Comparison of ENCODE assay signal across 16 cellular contexts in the genomic region with DNA sequence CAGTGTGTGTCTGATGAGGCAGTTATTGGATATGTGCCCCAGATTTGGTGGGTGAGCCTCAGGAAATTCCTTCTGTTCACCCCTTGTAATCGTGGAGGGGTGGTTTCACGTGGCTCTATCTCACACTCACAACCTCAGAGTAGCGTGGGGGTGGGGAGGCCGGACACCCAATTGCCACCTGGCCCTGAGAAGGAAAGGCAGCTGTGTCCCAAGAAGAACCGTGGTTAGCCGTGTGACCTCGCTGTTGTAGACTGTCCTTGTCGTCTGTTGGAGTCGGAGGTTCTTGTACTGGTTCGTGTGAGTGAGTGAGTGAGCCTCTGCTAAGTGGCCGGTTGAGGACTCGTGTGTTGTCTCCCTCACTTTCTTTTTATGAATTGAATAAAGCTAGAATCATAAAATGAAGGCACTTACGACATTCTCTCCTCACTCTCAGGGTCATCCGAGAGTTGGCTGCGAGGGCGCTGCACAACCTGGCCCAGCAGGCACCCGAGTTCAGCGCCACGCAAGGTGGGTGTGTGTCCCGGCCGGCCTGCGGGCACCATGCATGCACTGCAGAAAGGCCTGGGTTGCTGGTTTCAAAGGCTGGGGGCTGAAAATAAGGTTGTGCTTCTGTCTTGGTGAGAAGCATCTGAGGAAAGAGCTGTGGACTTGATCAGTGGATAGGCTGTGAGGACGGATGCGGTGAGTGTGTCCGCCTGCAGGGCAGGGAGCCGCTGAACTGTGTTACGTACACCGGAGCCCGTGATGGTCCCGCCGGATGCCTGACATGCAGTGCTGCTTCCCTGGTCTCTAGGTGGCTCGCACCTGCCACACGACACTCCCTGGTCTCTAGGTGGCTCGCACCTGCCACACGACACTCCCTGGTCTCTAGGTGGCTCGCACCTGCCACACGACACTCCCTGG.
DNase-seq lines count a peak whose midpoint lies in the region; ATAC-seq lines count a peak whose summit lies in the region.
"Had no signal": no experiment of that assay in that cellular context is flagged by ENCODE, and none has a peak within 500 bp of the region (broad histone marks: within the 10 kb centered on the region; RNA-seq: fewer than 3 reads in every experiment).

No MANE protein-coding gene starts in this region.

- no peak overlapping the region for H2AK5ac ChIP-seq in mesenchymal stem cell (ENCODE audit: low read length, severe bottlenecking)

- H3K79me1 ChIP-seq in mesenchymal stem cell (replicated peaks; ENCODE audit: low read length, poor library complexity, severe bottlenecking), result peaks cover 19% of the 10 kb centered on the region

- H3K4me1 ChIP-seq in SJCRH30 (peaks cover 12% of the 10 kb centered on the region; the same call in 1 of the 2 replicates), mesenchymal stem cell (ENCODE audit: control insufficient read depth, insufficient read depth, low read depth, low read length) (peaks cover 21% of the 10 kb centered on the region)

- H3K23ac ChIP-seq in mesenchymal stem cell (ENCODE audit: low read length in 2 of 2), result no peak overlapping the region

- peak overlapping the region; percentile 22 for H4K91ac ChIP-seq in mesenchymal stem cell (ENCODE audit: low read length)

- no peak overlapping the region for H2BK12ac ChIP-seq in mesenchymal stem cell (ENCODE audit: low read length in 2 of 2)

- WGBS in mesenchymal stem cell, result 95% methylated on average over 31 of the region's 37 CpGs

- H3K36me3 ChIP-seq in SJCRH30 (peaks cover 74% of the 10 kb centered on the region), mesenchymal stem cell (ENCODE audit: control insufficient read depth in 1 of 2, insufficient read depth in 2 of 2, low read depth in 1 of 2, low read length in 2 of 2) (peaks cover 50 to 52% of the 10 kb centered on the region in 2 experiments)

- no peak overlapping the region for H3K4me3 ChIP-seq in SJCRH30
- H3K4me3 ChIP-seq in mesenchymal stem cell (ENCODE audit: insufficient read depth in 1 of 2, low read depth in 1 of 2, low read length in 2 of 2), result no peak overlapping the region
- H3K4me3 ChIP-seq: GM23248 had no signal

- no peaks in the 10 kb centered on the region for H3K27me3 ChIP-seq in SJCRH30
- no peaks in the 10 kb centered on the region for H3K27me3 ChIP-seq in mesenchymal stem cell (ENCODE audit: control insufficient read depth in 1 of 2, insufficient read depth in 1 of 2, low read length in 2 of 2)

- H2BK120ac ChIP-seq in mesenchymal stem cell (ENCODE audit: low read depth, low read length), result no peak overlapping the region

- H3K9ac ChIP-seq in mesenchymal stem cell (ENCODE audit: low read length), result no peak overlapping the region
- H3K9ac ChIP-seq: GM23248 had no signal

- intact Hi-C loops in Right ventricle myocardium superior (cut with DNase I), result no loop called here
- intact Hi-C loops in Right ventricle myocardium inferior (cut with DNase I), result no loop called here
- intact Hi-C loops in head of caudate nucleus (cut with DNase I), result no loop called here

- DNase-seq in Right ventricle myocardium superior (peak; percentile 26), Right ventricle myocardium inferior (ENCODE audit: missing footprints) (no peak), SJCRH30 (peak; percentile 51 to 52), mesenchymal stem cell (no peak), head of caudate nucleus (no peak)
- DNase-seq: 8988T; AML-193; C1 segment of cervical spinal cord; CD4-positive, alpha-beta T cell; DMS153; DMS79 treated with DMSO at 0.1 percent for 48 hours; GF-D8; GM23248 had no signal

- no peak overlapping the region for H3K14ac ChIP-seq in mesenchymal stem cell (ENCODE audit: low read length in 2 of 2)

- no peak overlapping the region for H2AFZ ChIP-seq in mesenchymal stem cell (ENCODE audit: low read depth, low read length)
- H2AFZ ChIP-seq: GM23248 had no signal

- H3K4me2 ChIP-seq in mesenchymal stem cell (ENCODE audit: low read length, poor library complexity, severe bottlenecking), result no peak overlapping the region

- no peak overlapping the region for H2BK5ac ChIP-seq in mesenchymal stem cell (ENCODE audit: low read depth, low read length, poor library complexity, severe bottlenecking)

- H4K8ac ChIP-seq in mesenchymal stem cell (ENCODE audit: low read length), result no peak overlapping the region

- H2BK15ac ChIP-seq in mesenchymal stem cell (ENCODE audit: low read depth, poor library complexity, severe bottlenecking), result no peak overlapping the region

- no peak overlapping the region for H3K4ac ChIP-seq in mesenchymal stem cell (ENCODE audit: low read depth in 1 of 2, low read length in 2 of 2)

- no peak for ATAC-seq in Right ventricle myocardium superior (ENCODE audit: poor library complexity)
- ATAC-seq in Right ventricle myocardium inferior, result no peak
- ATAC-seq in GM18520 (IDR thresholded peaks at IDR 0.05; ENCODE audit: unreplicated experiment), result no peak
- ATAC-seq in GM18517 (IDR thresholded peaks at IDR 0.05; ENCODE audit: unreplicated experiment), result no peak
- ATAC-seq: HCT116 had no signal

- H3K9me3 ChIP-seq in SJCRH30 (replicated peaks) (no peaks in the 10 kb centered on the region; the same call in 1 of the 2 replicates), mesenchymal stem cell (ENCODE audit: control insufficient read depth, low read length) (no peaks in the 10 kb centered on the region)

- no peak overlapping the region for H3K18ac ChIP-seq in mesenchymal stem cell (ENCODE audit: low read depth in 1 of 2, low read length in 2 of 2)

- H3K27ac ChIP-seq in SJCRH30 (no peak overlapping the region), mesenchymal stem cell (ENCODE audit: low read length, poor library complexity, severe bottlenecking) (no peak overlapping the region)
- H3K27ac ChIP-seq: GM23248 had no signal

Comparison
In these comparisons a context has a peak if more than half of its experiments do, and no peak if none do; other contexts are left out.
1. DNase-seq: peak in Right ventricle myocardium superior (single experiment) and SJCRH30 (2 of 2); none in Right ventricle myocardium inferior (single experiment), mesenchymal stem cell (single experiment) and head of caudate nucleus (0 of 42).